27 cellular contexts compared by ENCODE assay signal in the genomic region with DNA sequence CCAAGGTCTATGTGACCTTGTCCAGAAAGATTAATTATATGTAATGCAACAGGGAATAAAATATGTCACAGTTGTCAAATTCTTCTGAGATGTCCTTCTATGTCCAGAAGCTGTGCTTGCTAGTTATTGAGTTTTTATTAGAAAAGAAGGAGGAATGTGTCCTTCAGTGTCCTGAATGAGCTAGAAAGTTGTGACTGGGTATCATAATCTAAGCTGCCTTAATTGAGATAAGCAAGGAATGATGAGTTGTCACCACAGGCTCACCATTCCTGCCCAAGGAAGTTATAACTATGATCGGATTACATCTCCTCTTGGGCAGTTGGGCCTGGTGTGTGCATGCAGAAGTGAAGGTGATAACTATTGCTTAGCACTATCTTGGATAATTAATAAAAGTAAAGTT. TPM values are rescaled to one million over a fixed set of nuclear protein-coding genes. Genes with fewer than 3 reads are reported as not detected.
DNase-seq lines count a peak whose midpoint lies in the region; ATAC-seq, FAIRE-seq and TF ChIP-seq lines count a peak whose summit lies in the region.
"Had no signal": no experiment of that assay in that cellular context is flagged by ENCODE, and none has a peak within 500 bp of the region (broad histone marks: within the 10 kb centered on the region; RNA-seq: fewer than 3 reads in every experiment).

No MANE protein-coding gene starts in this region.

- no peak overlapping the region for H3K4me3 Mint-ChIP-seq in astrocyte (ENCODE audit: unreplicated experiment)
- H3K4me3 Mint-ChIP-seq: CD4-positive, alpha-beta memory T cell had no signal

- no peak overlapping the region for H3K9ac ChIP-seq in astrocyte (ENCODE audit: low read length)

- no peaks in the 10 kb centered on the region for H3K36me3 Mint-ChIP-seq in astrocyte (ENCODE audit: low read depth, unreplicated experiment)
- H3K36me3 Mint-ChIP-seq: CD4-positive, alpha-beta memory T cell had no signal

- peaks cover 25% of the 10 kb centered on the region for H3K4me1 ChIP-seq in astrocyte (ENCODE audit: insufficient read depth, low read length)
- H3K4me1 ChIP-seq in mesodermal cell (ENCODE audit: control insufficient read depth, insufficient read depth, low read length, poor library complexity, severe bottlenecking): peaks cover 28% of the 10 kb centered on the region
- no peaks in the 10 kb centered on the region for H3K4me1 ChIP-seq in SJCRH30
- no peaks in the 10 kb centered on the region for H3K4me1 ChIP-seq in Peyer's patch

- H3K27ac Mint-ChIP-seq in astrocyte (ENCODE audit: unreplicated experiment): no peak overlapping the region
- H3K27ac Mint-ChIP-seq: CD4-positive, alpha-beta memory T cell had no signal

- no peak for ATAC-seq in HG03108 (IDR thresholded peaks at IDR 0.05; ENCODE audit: unreplicated experiment)
- ATAC-seq: A549, HCT116 had no signal

- H3K27ac ChIP-seq in astrocyte (ENCODE audit: low read depth, low read length): peak overlapping the region; percentile 42
- H3K27ac ChIP-seq in mesodermal cell (ENCODE audit: low read depth, low read length, severe bottlenecking): peak overlapping the region; percentile 80
- no peak overlapping the region for H3K27ac ChIP-seq in SJCRH30
- no peak overlapping the region for H3K27ac ChIP-seq in dorsolateral prefrontal cortex
- H3K27ac ChIP-seq in Peyer's patch: no peak overlapping the region
- H3K27ac ChIP-seq: A549, PC-9, RWPE1, SK-N-MC had no signal

- H3K9me3 ChIP-seq in astrocyte (ENCODE audit: insufficient read depth, low read depth, low read length): no peaks in the 10 kb centered on the region
- no peaks in the 10 kb centered on the region for H3K9me3 ChIP-seq in mesodermal cell (ENCODE audit: control insufficient read depth, low read length)
- no peaks in the 10 kb centered on the region for H3K9me3 ChIP-seq in SJCRH30 (replicated peaks)
- H3K9me3 ChIP-seq in Peyer's patch: no peaks in the 10 kb centered on the region
- H3K9me3 ChIP-seq: A549 had no signal

- no CpG with 5 or more reads among the region's 1 CpG for WGBS in mesodermal cell (ENCODE audit: insufficient coverage in 2 of 2), 2 experiments

- no peak overlapping the region for H3K4me3 ChIP-seq in astrocyte (ENCODE audit: insufficient read depth, low read depth, low read length)
- no peak overlapping the region for H3K4me3 ChIP-seq in mesodermal cell (ENCODE audit: extremely low read depth, insufficient read depth, low read length, poor library complexity, severe bottlenecking)
- H3K4me3 ChIP-seq in SJCRH30: no peak overlapping the region
- H3K4me3 ChIP-seq in dorsolateral prefrontal cortex: no peak overlapping the region
- no peak overlapping the region for H3K4me3 ChIP-seq in Peyer's patch
- H3K4me3 ChIP-seq: A549, PC-9, SK-N-MC had no signal

- H3K36me3 ChIP-seq in astrocyte (ENCODE audit: insufficient read depth, low read length): no peaks in the 10 kb centered on the region
- H3K36me3 ChIP-seq in mesodermal cell (ENCODE audit: control insufficient read depth, insufficient read depth, low read length): no peaks in the 10 kb centered on the region
- H3K36me3 ChIP-seq in SJCRH30: no peaks in the 10 kb centered on the region
- H3K36me3 ChIP-seq in Peyer's patch: no peaks in the 10 kb centered on the region

- no peaks in the 10 kb centered on the region for H3K27me3 ChIP-seq in astrocyte (ENCODE audit: insufficient read depth, low read length)
- no peaks in the 10 kb centered on the region for H3K27me3 ChIP-seq in SJCRH30
- H3K27me3 ChIP-seq in dorsolateral prefrontal cortex: no peaks in the 10 kb centered on the region
- H3K27me3 ChIP-seq in Peyer's patch: no peaks in the 10 kb centered on the region

- FAIRE-seq in astrocyte (lab: Jason Lieb, UNC): no peak
- FAIRE-seq: GM12891, H1, HTR-8/SVneo had no signal

- H3K27me3 Mint-ChIP-seq in astrocyte (ENCODE audit: low read depth, unreplicated experiment): no peaks in the 10 kb centered on the region

- H4K20me1 ChIP-seq in astrocyte (ENCODE audit: insufficient read depth, low read length): no peaks in the 10 kb centered on the region

- H3K79me2 ChIP-seq in astrocyte (ENCODE audit: insufficient read depth, low read length): no peaks in the 10 kb centered on the region

- no peak for TF ChIP-seq POLR2A in Peyer's patch (IDR thresholded peaks at IDR 0.05)

- peak; percentile 54 for DNase-seq in EH (ENCODE audit: low read depth)
- DNase-seq in NCI-H226: peak; percentile 20
- no peak for DNase-seq in astrocyte (ENCODE audit: low read depth)
- DNase-seq in SJCRH30: no peak
- no peak for DNase-seq in dorsolateral prefrontal cortex
- DNase-seq in Peyer's patch: no peak
- DNase-seq: C1 segment of cervical spinal cord; CD4-positive, alpha-beta memory T cell; DMS53; GDM1; KBM-7; MM.1S; NCI-H1694; NCI-H2029 treated with DMSO at 0.1 percent for 48 hours; NCI-H526 treated with DMSO at 0.1 percent for 48 hours; SHP77 had no signal

- H2AFZ ChIP-seq in astrocyte (ENCODE audit: low read depth, low read length): no peak overlapping the region

- H3K4me1 Mint-ChIP-seq in astrocyte (ENCODE audit: low read depth, unreplicated experiment): peaks cover 12% of the 10 kb centered on the region
- H3K4me1 Mint-ChIP-seq: CD4-positive, alpha-beta memory T cell had no signal

- H3K9me3 Mint-ChIP-seq in astrocyte (ENCODE audit: unreplicated experiment): no peaks in the 10 kb centered on the region
- H3K9me3 Mint-ChIP-seq: CD4-positive, alpha-beta memory T cell had no signal

- no peak for TF ChIP-seq CTCF in astrocyte (IDR thresholded peaks at IDR 0.05; ENCODE audit: insufficient read depth, low read depth, low read length)
- TF ChIP-seq CTCF in dorsolateral prefrontal cortex (IDR thresholded peaks at IDR 0.05 in 54 of 56, conservative IDR thresholded peaks at IDR 0.05 in 2 of 56; ENCODE audit: low read depth in 1 of 56, partially characterized antibody in 56 of 56): no peak
- TF ChIP-seq CTCF in Peyer's patch (IDR thresholded peaks at IDR 0.05): no peak

- intact Hi-C loops in dorsolateral prefrontal cortex (cut with DNase I): no loop called here

- peak overlapping the region; percentile 59 for H3K4me2 ChIP-seq in astrocyte (ENCODE audit: low read length)
- H3K4me2 ChIP-seq: A549 had no signal

RNA-seq across cellular contexts. Expression of a gene that starts 21.8 kb away (rescaled TPM):
- total RNA-seq in astrocyte (0.16 and 0.22 TPM in 2 replicates), dorsolateral prefrontal cortex (not detected), Peyer's patch (10 to 100 TPM in 3 of 4 donors, 1 to 10 TPM in 1; 2.5 to 28.9 (median 16.5) TPM)
- polyA plus RNA-seq in mesodermal cell (2013, experiment 1 of 2): not detected
- 0.25 TPM for polyA plus RNA-seq in mesodermal cell (2013, experiment 2 of 2)
- not detected in 2 replicates for total RNA-seq in SJCRH30 (2014; rRNA removed; shearing (Covaris generic))
- total RNA-seq: CD4-positive, alpha-beta memory T cell; H1; NCI-H460 had no signal
- polyA plus RNA-seq: CD4-positive, alpha-beta memory T cell; H1 had no signal

RNA-seq across cellular contexts. Expression of a gene that starts 57.2 kb away (rescaled TPM):
- total RNA-seq in astrocyte (5.5 and 6.3 TPM in 2 replicates), dorsolateral prefrontal cortex (100 to 1,000 TPM in 36 of 120 experiments, 10 to 100 TPM in 84; 46.9 to 128 (median 92.8) TPM), Peyer's patch (10 to 100 TPM in 3 of 4 donors, 1 to 10 TPM in 1; 8.4 to 17.8 (median 12.7) TPM)
- 7.7 TPM for polyA plus RNA-seq in mesodermal cell (2013, experiment 1 of 2)
- 6.6 TPM for polyA plus RNA-seq in mesodermal cell (2013, experiment 2 of 2)
- 4.2 and 4.4 TPM in 2 replicates for total RNA-seq in SJCRH30 (2014; rRNA removed; shearing (Covaris generic))

Comparison
In these comparisons a context has a peak if more than half of its experiments do, and no peak if none do; other contexts are left out.
1. DNase-seq: peak in EH (single experiment) and NCI-H226 (single experiment); none in astrocyte (single experiment), SJCRH30 (0 of 2), dorsolateral prefrontal cortex (0 of 10) and Peyer's patch (0 of 3).
2. H3K27ac ChIP-seq: peak in astrocyte (single experiment) and mesodermal cell (single experiment); none in SJCRH30 (single experiment), dorsolateral prefrontal cortex (0 of 59) and Peyer's patch (0 of 4).